Comparison of ENCODE assay signal across 8 cellular contexts in the genomic region with DNA sequence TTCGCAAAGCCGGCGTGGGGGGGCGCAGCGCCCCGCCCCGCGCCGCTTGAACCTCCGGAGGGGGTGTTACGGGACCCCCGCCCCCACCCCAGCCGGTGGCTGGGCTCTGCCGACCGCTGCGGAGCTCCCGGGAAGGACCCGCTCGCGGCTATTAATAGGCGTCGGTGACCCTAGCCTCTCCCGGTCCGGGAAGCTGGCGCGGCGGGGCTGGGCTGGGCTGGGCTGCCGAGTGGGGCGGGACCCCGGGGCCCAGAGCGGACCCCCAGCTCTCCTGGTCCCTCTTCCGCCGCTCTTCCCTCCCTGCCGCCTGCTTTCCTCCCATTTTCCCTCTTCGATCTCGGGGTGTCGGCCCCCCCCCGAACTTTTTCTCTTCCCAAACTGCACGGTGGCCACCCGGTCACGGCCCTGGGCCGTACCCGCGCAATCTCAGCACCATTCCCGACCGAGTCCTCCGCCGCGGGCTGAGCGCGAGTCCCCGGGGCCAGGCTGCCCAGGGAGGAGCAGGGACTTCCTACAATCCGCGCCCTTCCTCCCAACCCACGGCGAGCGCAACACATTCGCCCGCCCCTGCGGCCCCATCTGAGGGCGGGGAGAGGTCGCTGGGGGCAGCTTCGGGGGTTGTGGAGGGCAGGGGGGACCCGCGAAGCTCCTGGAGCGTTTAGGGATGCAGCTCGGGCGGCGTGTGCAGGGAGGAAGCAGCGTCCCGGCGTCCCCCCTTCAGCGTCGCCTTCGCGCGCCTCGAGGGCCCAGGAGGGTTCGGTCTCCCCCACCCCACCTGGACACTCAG. TPM values are rescaled to one million over a fixed set of nuclear protein-coding genes. Genes with fewer than 3 reads are reported as not detected.
DNase-seq lines count a peak whose midpoint lies in the region; ATAC-seq, FAIRE-seq and TF ChIP-seq lines count a peak whose summit lies in the region.

No MANE protein-coding gene starts in this region.

- DNase-seq in GM13977 (ENCODE audit: low spot score), result peak; percentile 70
- DNase-seq in activated T-cell treated with anti-CD3 and anti-CD28 coated beads, Interleukin-2, amount 50 U/mL, for 72 hours, result no peak
- DNase-seq in small intestine, result no peak
- DNase-seq in hypothalamus (lab: John Stamatoyannopoulos, UW), result no peak
- no peak for DNase-seq in stimulated activated CD8-positive, alpha-beta memory T cell treated with anti-CD3 and anti-CD28 coated beads, Interleukin-4, amount 100 ng/mL, for 48 hours

- in situ Hi-C loops in GM13977 (cut with MboI; ENCODE audit: low pct_unique_long_range_greater_than_20kb, low sequenced_read_pairs, unreplicated experiment), result no loop called here

- peak overlapping the region; percentile 75 to 86 for H3K4me3 Mint-ChIP-seq in activated T-cell treated with anti-CD3 and anti-CD28 coated beads, Interleukin-2, amount 50 U/mL, for 72 hours

- peaks cover 0 to 2% of the 10 kb centered on the region in 2 donors for H3K4me1 ChIP-seq in small intestine (ENCODE audit: control insufficient read depth in 2 of 2, insufficient read depth in 1 of 2, low read depth in 1 of 2, low read length in 1 of 2)

- no peak for TF ChIP-seq CTCF in GM13977 (IDR thresholded peaks at IDR 0.05; ENCODE audit: extremely low read depth, insufficient read depth, missing control alignments)

- H3K9me3 Mint-ChIP-seq in activated T-cell treated with anti-CD3 and anti-CD28 coated beads, Interleukin-2, amount 50 U/mL, for 72 hours, result no peaks in the 10 kb centered on the region

- H3K36me3 Mint-ChIP-seq in activated T-cell treated with anti-CD3 and anti-CD28 coated beads, Interleukin-2, amount 50 U/mL, for 72 hours (ENCODE audit: insufficient read depth in 2 of 2), result no peaks in the 10 kb centered on the region

- peaks cover 40% of the 10 kb centered on the region for H3K27me3 Mint-ChIP-seq in activated T-cell treated with anti-CD3 and anti-CD28 coated beads, Interleukin-2, amount 50 U/mL, for 72 hours (ENCODE audit: low read depth)

- WGBS in small intestine, 3 donors, result 0 to 1% (median 1%) methylated on average over 39 to 79 of the region's 79 CpGs

- no peaks in the 10 kb centered on the region for H3K9me3 ChIP-seq in small intestine (ENCODE audit: control insufficient read depth, low read depth)

- peaks cover 5% of the 10 kb centered on the region for H3K4me1 Mint-ChIP-seq in activated T-cell treated with anti-CD3 and anti-CD28 coated beads, Interleukin-2, amount 50 U/mL, for 72 hours (ENCODE audit: low read depth)

- H3K36me3 ChIP-seq in small intestine (ENCODE audit: control insufficient read depth in 2 of 2, insufficient read depth in 2 of 2, low read length in 2 of 2), result no peaks in the 10 kb centered on the region

- H3K4me3 ChIP-seq in iPS-11a (ENCODE audit: low read depth, low read length) (peak overlapping the region; percentile 8), small intestine (ENCODE audit: low read depth in 1 of 2, low read length in 2 of 2) (peak overlapping the region; percentile 23 to 27)

- no peak for FAIRE-seq in small intestine (lab: Jason Lieb, UNC)

- ATAC-seq in activated T-cell treated with anti-CD3 and anti-CD28 coated beads, Interleukin-2, amount 50 U/mL, for 72 hours (replicated peaks in 1 of 2), result peak in 1 of 2 donors; percentile 11
- ATAC-seq in HG02678 (IDR thresholded peaks at IDR 0.05; ENCODE audit: unreplicated experiment) (no peak), HG03354 (IDR thresholded peaks at IDR 0.05; ENCODE audit: poor library complexity, severe bottlenecking, unreplicated experiment) (no peak)

- peaks cover 38 to 39% of the 10 kb centered on the region in 2 donors for H3K27me3 ChIP-seq in small intestine (ENCODE audit: control insufficient read depth in 2 of 2, insufficient read depth in 2 of 2, low read length in 2 of 2)

- no peak overlapping the region for H3K27ac ChIP-seq in small intestine (ENCODE audit: low read depth in 1 of 2, low read length in 1 of 2)

- H3K27ac Mint-ChIP-seq in activated T-cell treated with anti-CD3 and anti-CD28 coated beads, Interleukin-2, amount 50 U/mL, for 72 hours, result no peak overlapping the region

RNA-seq across cellular contexts. Expression of gene ELFN1, which starts 3.1 kb away (rescaled TPM):
- not detected for total RNA-seq in activated T-cell treated with anti-CD3 and anti-CD28 coated beads, Interleukin-2, amount 50 U/mL, for 72 hours
- 1 to 10 TPM in 1 of 3 donors, not detected in 2; 2.0 TPM for polyA plus RNA-seq in small intestine
